Comparison of ENCODE assay signal across 26 cellular contexts in the genomic region with DNA sequence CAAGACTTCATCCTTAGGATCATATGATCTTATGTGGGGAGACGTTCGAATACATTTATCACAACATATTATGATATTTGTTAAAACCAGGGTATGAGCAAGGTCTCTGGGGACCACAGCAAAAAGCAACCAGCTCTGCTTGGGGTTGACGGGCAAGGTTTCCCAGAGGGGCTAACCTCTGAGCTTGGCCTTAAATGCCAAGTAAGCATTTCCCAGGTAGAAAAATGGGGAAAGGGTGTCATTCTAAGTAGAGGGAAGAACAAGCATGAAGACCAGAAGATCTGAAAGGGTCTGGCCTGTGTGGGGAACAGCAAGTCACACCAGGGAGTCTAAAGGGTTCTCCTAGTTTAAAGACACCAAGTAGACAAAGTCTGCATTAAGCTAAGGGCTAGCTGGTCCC. TPM values are rescaled to one million over a fixed set of nuclear protein-coding genes. Genes with fewer than 3 reads are reported as not detected.
"Had no signal": no experiment of that assay in that cellular context is flagged by ENCODE, and none has a peak within 500 bp of the region (broad histone marks: within the 10 kb centered on the region; RNA-seq: fewer than 3 reads in every experiment).

No MANE protein-coding gene starts in this region.

- ATAC-seq: effector memory CD8-positive, alpha-beta T cell; foreskin keratinocyte; left lung; mucosa of descending colon; natural killer cell treated with Interleukin-12 subunit alpha and Interleukin-12 subunit beta and Interleukin-15 and Interleukin-18, amount 100 ng/mL, for 72 hours; sciatic nerve; stimulated activated memory B cell treated with anti-CD40 and anti-IgM and Interleukin-4, amounts not matched to agents 10 μg/mL and 1 μg/mL and 100 μg/mL, for 72 hours; stimulated activated naive CD8-positive, alpha-beta T cell treated with anti-CD3 and anti-CD28 coated beads, Interleukin-15, amount 100 ng/mL, for 72 hours; upper lobe of right lung had no signal

- H3K36me3 ChIP-seq: left lung, ovary, thyroid gland, upper lobe of right lung had no signal

- DNase-seq: activated CD4-positive, alpha-beta memory T cell treated with anti-CD3 and anti-CD28 coated beads, Interleukin-2, amount 10 ng/mL, durations not matched to agents 7 days and 5 days; activated CD4-positive, alpha-beta T cell treated with anti-CD3 and anti-CD28 coated beads, Interleukin-2, amount 10 ng/mL, durations not matched to agents 24 days and 14 days; activated CD4-positive, CD25-positive, alpha-beta regulatory T cell treated with anti-CD3 and anti-CD28 coated beads, Interleukin-2, amount 50 U/mL, for 72 hours; activated CD8-positive, alpha-beta memory T cell treated with anti-CD3 and anti-CD28 coated beads, Interleukin-2, amount 50 U/mL, for 48 hours; activated gamma-delta T cell treated with Interleukin-2 at 50 U/mL for 16 hours; activated naive CD4-positive, alpha-beta T cell treated with anti-CD3 and anti-CD28 coated beads, Interleukin-2, amount 50 U/mL, for 16 hours; activated T-cell treated with anti-CD3 and anti-CD28 coated beads, Interleukin-2, amount 50 U/mL, for 24 hours; amniotic stem cell; caudate nucleus; cortex of kidney; effector memory CD8-positive, alpha-beta T cell; foreskin keratinocyte; left lung; mucosa of descending colon; ovary; stimulated activated CD4-positive, alpha-beta T cell treated with anti-CD3 and anti-CD28 coated beads, Interleukin-1b, Interleukin-23, amount 100 ng/mL, for 48 hours; stimulated activated CD4-positive, alpha-beta T cell treated with anti-CD3 and anti-CD28 coated beads, Interleukin-4, amount 100 ng/mL, for 4 hours; stimulated activated CD8-positive, alpha-beta memory T cell treated with anti-CD3 and anti-CD28 coated beads, Interleukin-4, amount 100 ng/mL, for 48 hours; stimulated activated naive CD8-positive, alpha-beta T cell treated with anti-CD3 and anti-CD28 coated beads, Interleukin-15, amount 100 ng/mL, for 72 hours; T-helper 9 cell; thyroid gland; upper lobe of right lung had no signal

- H3K4me3 ChIP-seq: left lung, lung, mucosa of descending colon, ovary, thyroid gland, upper lobe of right lung had no signal

- H3K27ac ChIP-seq: foreskin keratinocyte, left lung, ovary, thyroid gland, upper lobe of right lung had no signal

- H3K9me3 ChIP-seq: left lung, mucosa of descending colon, ovary, thyroid gland, upper lobe of right lung had no signal

- H3K4me1 ChIP-seq: thyroid gland had no signal

- H3K27me3 ChIP-seq: foreskin keratinocyte, ovary, thyroid gland, upper lobe of right lung had no signal

RNA-seq across cellular contexts. Expression of gene CLMP, which starts 24.1 kb away (rescaled TPM):
- total RNA-seq: natural killer cell treated with Interleukin-12 subunit alpha and Interleukin-12 subunit beta and Interleukin-15 and Interleukin-18, amount 100 ng/mL, for 72 hours had no signal
